ENCODE assay signal across 10 cellular contexts in the genomic region with DNA sequence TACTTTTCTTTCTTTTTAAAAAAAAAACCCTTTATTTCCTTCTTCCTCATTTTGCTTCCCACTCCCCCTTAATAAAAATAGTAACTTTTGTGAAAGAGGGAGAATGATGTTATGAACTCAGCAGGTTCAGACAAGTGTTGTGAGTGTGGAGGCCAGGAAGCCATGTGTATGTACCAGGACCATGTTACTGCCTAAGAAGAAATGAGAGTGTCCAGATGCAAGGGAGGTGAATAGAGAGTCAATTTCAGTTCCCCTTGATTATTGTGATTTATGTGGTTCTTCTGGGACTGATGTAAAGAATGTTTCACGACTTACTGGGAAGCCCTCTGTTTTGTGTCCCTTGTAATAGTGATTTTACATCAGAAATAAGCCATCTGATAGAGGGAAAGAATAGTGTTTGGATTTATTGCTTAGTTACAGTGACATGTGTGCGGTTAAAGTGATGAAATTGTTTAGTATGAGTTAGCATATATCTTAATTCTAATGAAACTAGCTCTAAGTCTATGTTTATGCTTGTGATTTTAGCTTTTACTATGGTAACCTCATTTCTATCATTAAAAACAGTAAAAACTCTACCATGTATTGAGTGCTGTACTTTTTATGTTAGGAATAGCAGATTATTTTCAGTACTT. TPM values are rescaled to one million over a fixed set of nuclear protein-coding genes. Genes with fewer than 3 reads are reported as not detected.
A peak's percentile ranks its signal among the peaks of the same experiment; 100 is the strongest.
DNase-seq lines count a peak whose midpoint lies in the region; ATAC-seq and TF ChIP-seq lines count a peak whose summit lies in the region.
"Had no signal": no experiment of that assay in that cellular context is flagged by ENCODE, and none has a peak within 500 bp of the region (broad histone marks: within the 10 kb centered on the region; RNA-seq: fewer than 3 reads in every experiment).

No MANE protein-coding gene starts in this region.

- peaks cover 6% of the 10 kb centered on the region for H3K36me3 ChIP-seq in left ventricle myocardium inferior
- no peaks in the 10 kb centered on the region for H3K36me3 ChIP-seq in vagina
- H3K36me3 ChIP-seq in H7 (replicated peaks; ENCODE audit: control insufficient read depth, insufficient read depth, low read length) = no peaks in the 10 kb centered on the region
- no peaks in the 10 kb centered on the region for H3K36me3 ChIP-seq in mucosa of descending colon (ENCODE audit: low read depth)
- H3K36me3 ChIP-seq: MG63 had no signal

- TF ChIP-seq CTCF in left ventricle myocardium inferior (IDR thresholded peaks at IDR 0.05; ENCODE audit: borderline replicate concordance) = no peak
- TF ChIP-seq CTCF in vagina (IDR thresholded peaks at IDR 0.05) = no peak
- no peak for TF ChIP-seq CTCF in mucosa of descending colon (IDR thresholded peaks at IDR 0.05)

- ATAC-seq in Right ventricle myocardium inferior (no peak), HG02938 (IDR thresholded peaks at IDR 0.05; ENCODE audit: unreplicated experiment) (no peak), mucosa of descending colon (no peak)

- H3K4me1 ChIP-seq in left ventricle myocardium inferior (peaks cover 70% of the 10 kb centered on the region), vagina (peaks cover 68% of the 10 kb centered on the region), mucosa of descending colon (ENCODE audit: low read depth) (peaks cover 34% of the 10 kb centered on the region)

- TF ChIP-seq POLR2A in vagina (IDR thresholded peaks at IDR 0.05) = no peak

- intact Hi-C loops in left ventricle myocardium inferior (cut with micrococcal nuclease) = no loop called here
- intact Hi-C loops in Right ventricle myocardium inferior (cut with DNase I) = loop anchor here (2.0 kb wide), 1 partner anchor 31 kb away; no protein-coding TSS in a partner anchor
- intact Hi-C loops in vagina (cut with DNase I) = no loop called here
- intact Hi-C loops in mucosa of descending colon (cut with DNase I, micrococcal nuclease) = no loop called here

- H3K27ac ChIP-seq in left ventricle myocardium inferior (replicated peaks) = peak overlapping the region; percentile 77
- H3K27ac ChIP-seq in vagina = peak overlapping the region; percentile 36
- H3K27ac ChIP-seq: BLaER1 had no signal

- no peaks in the 10 kb centered on the region for H3K9me3 ChIP-seq in left ventricle myocardium inferior (replicated peaks)
- no peaks in the 10 kb centered on the region for H3K9me3 ChIP-seq in vagina
- H3K9me3 ChIP-seq in mucosa of descending colon = no peaks in the 10 kb centered on the region
- H3K9me3 ChIP-seq: MG63 had no signal

- H3K4me3 ChIP-seq in left ventricle myocardium inferior (no peak overlapping the region), vagina (no peak overlapping the region), H7 (ENCODE audit: insufficient read depth, low read depth, low read length) (no peak overlapping the region), mucosa of descending colon (no peak overlapping the region)
- H3K4me3 ChIP-seq: BLaER1, MG63 had no signal

- H3K27me3 ChIP-seq in left ventricle myocardium inferior (ENCODE audit: low read depth) (no peaks in the 10 kb centered on the region), vagina (no peaks in the 10 kb centered on the region), H7 (ENCODE audit: control insufficient read depth, insufficient read depth, low read length) (no peaks in the 10 kb centered on the region)
- H3K27me3 ChIP-seq: BLaER1, MG63 had no signal

- DNase-seq in left ventricle myocardium inferior (no peak), Right ventricle myocardium inferior (ENCODE audit: missing footprints) (no peak), KBM-7 (peak; percentile 19), fibroblast of gingiva (ENCODE audit: low read depth) (peak; percentile 11), vagina (ENCODE audit: extremely low spot score in 2 of 2) (no peak), H7 (no peak), mucosa of descending colon (no peak)
- DNase-seq: MG63 had no signal

- in situ Hi-C loops in KBM-7 (cut with MboI; ENCODE audit: low pct_unique_long_range_greater_than_20kb, low sequenced_read_pairs) = no loop called here

RNA-seq across cellular contexts. Expression of a gene that starts 32.5 kb away (rescaled TPM):
- 22.4 TPM for total RNA-seq in left ventricle myocardium inferior
- 24.5 TPM for total RNA-seq in Right ventricle myocardium inferior
- total RNA-seq in vagina = 24.6 TPM
- total RNA-seq in H7 (2014; rRNA removed; shearing (Covaris generic)) = 13.8 and 16.6 TPM in 2 replicates
- 10 to 100 TPM; 42.2 to 76.9 (median 59.1) TPM for total RNA-seq in mucosa of descending colon

Comparison
In these comparisons a context has a peak if more than half of its experiments do, and no peak if none do; other contexts are left out.
1. DNase-seq: peak in KBM-7 (single experiment) and fibroblast of gingiva (single experiment); none in left ventricle myocardium inferior (single experiment), Right ventricle myocardium inferior (single experiment), vagina (0 of 2), H7 (single experiment) and mucosa of descending colon (0 of 3).